In genomic region chr22:46373166-46373565, GRCh38 we compare ENCODE assay signal across 17 cellular contexts. TPM values are rescaled to one million over a fixed set of nuclear protein-coding genes. Genes with fewer than 3 reads are reported as not detected.
DNase-seq lines count a peak whose midpoint lies in the region; ATAC-seq, FAIRE-seq and TF ChIP-seq lines count a peak whose summit lies in the region.
"Had no signal": no experiment of that assay in that cellular context is flagged by ENCODE, and none has a peak within 500 bp of the region (broad histone marks: within the 10 kb centered on the region; RNA-seq: fewer than 3 reads in every experiment).

No MANE protein-coding gene starts in this region.

- H2BK20ac ChIP-seq in H1 (ENCODE audit: low read length) = 0 out of 2 replicates have a peak overlapping the region, but pooled peaks have one; percentile 18

- H3K27ac ChIP-seq in H1 (ENCODE audit: low read depth, low read length) (no peak overlapping the region), prostate gland (peak overlapping the region; percentile 70 to 77)
- H3K27ac ChIP-seq: heart right ventricle, KMS-11 had no signal

- H3K4me3 ChIP-seq in H1 (ENCODE audit: extremely low read depth in 1 of 4, insufficient read depth in 2 of 4, low read depth in 3 of 4, low read length in 4 of 4) (no peak overlapping the region), prostate gland (no peak overlapping the region)
- H3K4me3 ChIP-seq: heart right ventricle, skin epidermis had no signal

- H2BK120ac ChIP-seq in H1 (replicated peaks; ENCODE audit: low read depth, low read length) = no peak overlapping the region

- H3K9ac ChIP-seq in H1 (replicated peaks in 1 of 4; ENCODE audit: extremely low read depth in 1 of 4, low read depth in 3 of 4, low read length in 3 of 4) = no peak overlapping the region; a peak in 1 of 7 replicates
- H3K9ac ChIP-seq: KMS-11 had no signal

- no peaks in the 10 kb centered on the region for H3K79me2 ChIP-seq in H1 (ENCODE audit: control insufficient read depth in 1 of 2, insufficient read depth in 2 of 2, low read length in 2 of 2)

- H3K23ac ChIP-seq in H1 (ENCODE audit: insufficient read length) = no peak overlapping the region

- TF ChIP-seq RAD21 in H1 (IDR thresholded peaks at IDR 0.05 in 1 of 2, conservative IDR thresholded peaks at IDR 0.05 in 1 of 2; ENCODE audit: low read depth in 2 of 2, low read length in 2 of 2) = no peak

- H2BK12ac ChIP-seq in H1 (ENCODE audit: low read depth, low read length) = no peak overlapping the region

- FAIRE-seq in H1 (lab: Jason Lieb, UNC) = no peak
- FAIRE-seq: bronchial epithelial cell had no signal

- in situ Hi-C loops in ACHN (cut with HindIII; ENCODE audit: low pct_ligation_motif_present, low pct_unique_long_range_greater_than_20kb, low sequenced_read_pairs) = no loop called here

- intact Hi-C loops in prostate gland (cut with DNase I) = no loop called here

- TF ChIP-seq EP300 in H1 (IDR thresholded peaks at IDR 0.05; ENCODE audit: borderline replicate concordance in 1 of 2, low read depth in 2 of 2, low read length in 2 of 2) = no peak

- no peak overlapping the region for H2BK5ac ChIP-seq in H1 (ENCODE audit: low read depth, low read length)

- H3K4me2 ChIP-seq in H1 (ENCODE audit: insufficient read depth in 1 of 2, low read depth in 2 of 2, low read length in 2 of 2) = no peak overlapping the region
- H3K4me2 ChIP-seq: KMS-11 had no signal

- H3K14ac ChIP-seq in H1 (ENCODE audit: insufficient read length) = no peak overlapping the region

- no peak overlapping the region for H2AK5ac ChIP-seq in H1 (ENCODE audit: low read depth, low read length)

- H3K4ac ChIP-seq in H1 (replicated peaks; ENCODE audit: insufficient read length, low read depth, low read length) = no peak overlapping the region

- H4K91ac ChIP-seq in H1 (replicated peaks; ENCODE audit: insufficient read length, low read length) = no peak overlapping the region

- H3K4me1 ChIP-seq in H1 (replicated peaks in 1 of 4; ENCODE audit: control insufficient read depth in 3 of 4, insufficient read depth in 4 of 4, low read length in 3 of 4) (peaks cover 0 to 15% (median 14%) of the 10 kb centered on the region in 4 experiments; a peak in 6 of 7 replicates), prostate gland (replicated peaks) (peaks cover 21% of the 10 kb centered on the region)

- TF ChIP-seq POLR2A in H1 (IDR thresholded peaks at IDR 0.05; ENCODE audit: control extremely low read depth in 1 of 2, low read depth in 2 of 2, low read length in 2 of 2) (no peak), prostate gland (IDR thresholded peaks at IDR 0.05) (no peak)

- no peak overlapping the region for H2AFZ ChIP-seq in H1 (ENCODE audit: low read length)

- POLR2A ChIA-PET in H1 (lab: Charles Lee; ENCODE audit: partially characterized antibody) = interaction anchor here (1.1 kb wide), 2 partner anchors 14 to 175 kb away, joined by 3 to 4 read pairs; no protein-coding TSS in a partner anchor

- 0 out of 2 replicates have a peak overlapping the region, but pooled peaks have one; percentile 29 for H2BK15ac ChIP-seq in H1 (ENCODE audit: low read length)

- H3K36me3 ChIP-seq in H1 (ENCODE audit: control insufficient read depth in 2 of 4, insufficient read depth in 4 of 4, low read length in 3 of 4) (peaks cover 0 to 6% (median 1%) of the 10 kb centered on the region in 4 experiments; a peak in 4 of 8 replicates), prostate gland (no peaks in the 10 kb centered on the region)
- H3K36me3 ChIP-seq: heart right ventricle had no signal

- peaks cover 9% of the 10 kb centered on the region; the same call in 1 of the 2 replicates for H3K23me2 ChIP-seq in H1 (ENCODE audit: low read depth, low read length)

- TF ChIP-seq CTCF in H1 (IDR thresholded peaks at IDR 0.05; ENCODE audit: control extremely low read depth in 1 of 3, insufficient read depth in 1 of 3, low read depth in 1 of 3, low read length in 3 of 3) (no peak), prostate gland (IDR thresholded peaks at IDR 0.05) (peak in 1 of 4 experiments; percentile 5)

- H3K56ac ChIP-seq in H1 (replicated peaks; ENCODE audit: insufficient read length, low read depth, low read length) = no peak overlapping the region

- no peaks in the 10 kb centered on the region; the same call in 1 of the 2 replicates for H3K79me1 ChIP-seq in H1 (ENCODE audit: low read depth, low read length)

- H3K27me3 ChIP-seq in H1 (replicated peaks in 1 of 4; ENCODE audit: control insufficient read depth in 3 of 4, extremely low read depth in 1 of 4, insufficient read depth in 3 of 4, low read length in 3 of 4) (no peaks in the 10 kb centered on the region), prostate gland (replicated peaks; ENCODE audit: insufficient read depth) (no peaks in the 10 kb centered on the region)

- peaks cover 0 to 11% of the 10 kb centered on the region in 2 experiments for H4K20me1 ChIP-seq in H1 (replicated peaks in 1 of 2; ENCODE audit: control insufficient read depth in 1 of 2, insufficient read depth in 2 of 2, low read length in 2 of 2)

- CTCF ChIA-PET in H1 (lab: Charles Lee; ENCODE audit: partially characterized antibody) = interaction anchor here (1.3 kb wide), 1 partner anchor 170 kb away, joined by 4 read pairs; no protein-coding TSS in a partner anchor

- no peak for ATAC-seq in GM21381 (IDR thresholded peaks at IDR 0.05; ENCODE audit: unreplicated experiment)
- ATAC-seq: heart right ventricle had no signal

- H3K18ac ChIP-seq in H1 (ENCODE audit: extremely low read depth, low read length) = no peak overlapping the region

- H4K5ac ChIP-seq in H1 (ENCODE audit: insufficient read length, low read depth, low read length) = no peak overlapping the region

- no peak overlapping the region for H4K8ac ChIP-seq in H1 (ENCODE audit: extremely low read depth, insufficient read depth, low read length)

- H3K9me3 ChIP-seq in H1 (ENCODE audit: insufficient read depth in 2 of 2, low read depth in 1 of 2, low read length in 1 of 2) (no peaks in the 10 kb centered on the region), prostate gland (no peaks in the 10 kb centered on the region)

- peak; percentile 4 for DNase-seq in NCI-H1105 treated with DMSO at 0.1 percent for 48 hours (lab: John Stamatoyannopoulos, UW)
- DNase-seq in NCI-H1105 (lab: John Stamatoyannopoulos, UW) = no peak
- DNase-seq in NCI-H2196 treated with DMSO at 0.1 percent for 48 hours (lab: John Stamatoyannopoulos, UW; ENCODE audit: unreplicated experiment) = peak; percentile 6
- no peak for DNase-seq in H1 (ENCODE audit: low read depth in 1 of 2, low spot score in 2 of 2)
- peak; percentile 81 for DNase-seq in prostate gland (ENCODE audit: low spot score)
- DNase-seq in ACHN = no peak
- DNase-seq in AG08395 (ENCODE audit: low spot score) = no peak
- DNase-seq: 8988T; activated CD4-positive, alpha-beta T cell treated with anti-CD3 and anti-CD28 coated beads for 1 hour; islet precursor cell; stimulated activated naive CD4-positive, alpha-beta T cell treated with Interleukin-2 at 50 U/mL for 16 hours; T1000 had no signal

- 89% methylated on average over 7 of the region's 8 CpGs; no CpG with 5 or more reads in 1 of the 2 experiments for WGBS in H1 (ENCODE audit: extremely low coverage in 1 of 2, insufficient coverage in 1 of 2, insufficient read length in 1 of 2, insufficient replicate concordance in 2 of 2, low coverage in 1 of 2, low lambda C conversion rate in 2 of 2, missing lambda C conversion rate in 1 of 2), 2 experiments
- 33% methylated on average over 2 of the region's 8 CpGs for WGBS in prostate gland

TF ChIP-seq in H1, 55 proteins besides CTCF, POLR2A, EP300 and RAD21:
- TF ChIP-seq EZH2 (IDR thresholded peaks at IDR 0.05; ENCODE audit: low read depth, low read length, severe bottlenecking) = no peak
- no peak for TF ChIP-seq POLR2AphosphoS5 (IDR thresholded peaks at IDR 0.05; ENCODE audit: low read depth, low read length)
- TF ChIP-seq TEAD4 (IDR thresholded peaks at IDR 0.05; ENCODE audit: low read depth, low read length) = no peak
- TF ChIP-seq BRCA1 (IDR thresholded peaks at IDR 0.05; ENCODE audit: low read depth, low read length) = no peak
- no peak for TF ChIP-seq JUN (IDR thresholded peaks at IDR 0.05; ENCODE audit: low read depth, low read length)
- TF ChIP-seq PHF8 (conservative IDR thresholded peaks at IDR 0.05; ENCODE audit: low read depth, low read length) = no peak
- no peak for TF ChIP-seq SP4 (IDR thresholded peaks at IDR 0.05; ENCODE audit: low read length)
- TF ChIP-seq BACH1 (IDR thresholded peaks at IDR 0.05; ENCODE audit: low read length) = no peak

RNA-seq across cellular contexts. Expression of gene TRMU, which starts 37.7 kb away (rescaled TPM):
- total RNA-seq in H1 (2021; fragmentation: NEBNext Ultra II Directional; extraction: Animal tissue kit (Norgen Biotek cat#: 25700)) = 67.7 and 70.6 TPM in 2 replicates
- polyA plus RNA-seq in H1 (2011; rRNA removed) = 43.4 and 52.9 TPM in 2 replicates
- 58.0 TPM for polyA plus RNA-seq in H1 (2011; cell fraction: cytosol; rRNA removed)
- 205 TPM for polyA plus RNA-seq in H1 (2011; cell fraction: nucleus; rRNA removed)
- 56.5 to 70.4 TPM (median 62.8 TPM) in 4 replicates for polyA plus RNA-seq in H1 (2012, experiment 1 of 2)
- 31.1 TPM for polyA plus RNA-seq in H1 (2012, experiment 2 of 2)
- polyA plus RNA-seq in H1 (2013, experiment 1 of 2) = 40.5 TPM
- polyA plus RNA-seq in H1 (2013, experiment 2 of 2) = 37.4 TPM
- polyA minus RNA-seq in H1 (2011; rRNA and poly(A)+ RNA removed) = 35.1 and 35.7 TPM in 2 replicates
- 34.8 TPM for polyA minus RNA-seq in H1 (2011; cell fraction: cytosol; rRNA and poly(A)+ RNA removed)
- 112 TPM for polyA minus RNA-seq in H1 (2011; cell fraction: nucleus; rRNA and poly(A)+ RNA removed)
- 10 to 100 TPM; 35.1 to 52.9 TPM for total RNA-seq in prostate gland

Comparison
In these comparisons a context has a peak if more than half of its experiments do, and no peak if none do; other contexts are left out.
1. DNase-seq: peak in NCI-H1105 treated with DMSO at 0.1 percent for 48 hours (single experiment), NCI-H2196 treated with DMSO at 0.1 percent for 48 hours (single experiment) and prostate gland (single experiment); none in NCI-H1105 (single experiment), H1 (0 of 2), ACHN (single experiment) and AG08395 (single experiment).